1 cellular context compared by ENCODE assay signal in the genomic region with DNA sequence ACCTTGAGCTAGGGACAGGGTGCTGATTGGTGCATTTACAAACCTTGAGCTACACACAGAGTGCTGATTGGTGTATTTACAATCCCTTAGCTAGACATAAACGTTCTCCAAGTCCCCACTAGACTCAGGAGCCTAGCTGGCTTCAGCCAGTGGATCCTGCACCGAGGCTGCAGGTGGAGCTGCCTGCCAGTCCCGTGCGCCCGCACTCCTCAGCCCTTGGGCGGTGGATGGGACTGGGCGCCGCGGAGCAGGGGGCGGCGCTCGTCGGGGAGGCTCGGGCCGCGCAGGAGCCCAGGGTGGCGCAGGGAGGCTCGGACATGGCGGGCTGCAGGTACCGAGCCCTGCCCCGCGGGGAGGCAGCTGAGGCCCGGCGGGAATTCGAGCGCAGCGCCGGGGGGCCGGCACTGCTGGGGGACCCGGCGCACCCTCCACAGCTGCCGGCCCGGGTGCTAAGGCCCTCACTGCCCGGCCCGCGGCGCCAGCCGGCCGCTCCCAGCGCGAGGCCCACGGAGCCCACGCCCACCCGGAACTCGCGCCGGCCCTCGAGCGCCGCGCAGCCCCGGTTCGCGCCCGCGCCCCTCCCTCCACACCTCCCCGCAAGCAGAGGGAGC.
A peak's percentile ranks its signal among the peaks of the same experiment; 100 is the strongest.
TF ChIP-seq lines count a peak whose summit lies in the region.

No MANE protein-coding gene starts in this region.

TF ChIP-seq in HEK293, 187 proteins besides CTCF, POLR2A, EP300 and RAD21 (continued from another document):
- TF ChIP-seq, protein P1, sequence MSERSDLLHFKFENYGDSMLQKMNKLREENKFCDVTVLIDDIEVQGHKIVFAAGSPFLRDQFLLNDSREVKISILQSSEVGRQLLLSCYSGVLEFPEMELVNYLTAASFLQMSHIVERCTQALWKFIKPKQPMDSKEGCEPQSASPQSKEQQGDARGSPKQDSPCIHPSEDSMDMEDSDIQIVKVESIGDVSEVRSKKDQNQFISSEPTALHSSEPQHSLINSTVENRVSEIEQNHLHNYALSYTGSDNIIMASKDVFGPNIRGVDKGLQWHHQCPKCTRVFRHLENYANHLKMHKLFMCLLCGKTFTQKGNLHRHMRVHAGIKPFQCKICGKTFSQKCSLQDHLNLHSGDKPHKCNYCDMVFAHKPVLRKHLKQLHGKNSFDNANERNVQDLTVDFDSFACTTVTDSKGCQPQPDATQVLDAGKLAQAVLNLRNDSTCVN (tag by site-specific recombination; optimal IDR thresholded peaks at IDR 0.05), result peak; percentile 29
